ENCODE assay signal across 9 cellular contexts in the genomic region with DNA sequence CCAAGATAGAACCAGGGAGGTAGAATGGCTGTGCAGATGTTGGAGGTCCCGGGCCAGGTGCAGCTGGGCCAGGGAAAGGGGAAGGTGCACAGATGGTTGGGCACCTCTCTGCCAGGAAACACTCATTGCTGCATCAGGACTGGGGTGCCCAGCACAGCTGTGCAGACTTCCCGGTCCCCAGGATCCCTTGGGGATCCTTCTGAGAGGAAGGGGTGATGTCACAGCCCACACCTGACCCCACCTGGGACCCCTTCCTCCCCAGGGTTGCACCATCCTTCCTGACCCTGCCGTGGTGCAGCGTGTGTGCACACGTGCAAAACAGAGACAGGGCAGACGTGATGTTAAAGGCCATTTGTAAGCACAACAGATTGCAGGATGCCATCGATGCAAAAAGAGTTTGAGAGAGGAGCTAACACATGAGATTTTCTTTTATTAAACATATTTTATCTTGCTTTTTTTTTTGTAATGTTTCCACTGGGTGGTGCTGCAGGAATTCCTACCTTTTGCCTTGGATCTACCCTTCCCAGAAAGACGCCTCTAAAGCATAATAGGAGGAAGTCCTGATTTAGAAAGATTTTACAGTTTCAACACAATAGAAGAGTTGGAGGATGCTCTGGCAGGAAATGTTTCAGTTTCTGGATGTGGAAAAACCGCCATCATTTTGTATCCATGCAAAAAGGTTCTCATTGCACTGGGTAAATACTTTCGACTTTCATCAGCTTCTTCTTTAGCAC. TPM values are rescaled to one million over a fixed set of nuclear protein-coding genes. Genes with fewer than 3 reads are reported as not detected.
A peak's percentile ranks its signal among the peaks of the same experiment; 100 is the strongest.
DNase-seq lines count a peak whose midpoint lies in the region; ATAC-seq and TF ChIP-seq lines count a peak whose summit lies in the region.
"Had no signal": no experiment of that assay in that cellular context is flagged by ENCODE, and none has a peak within 500 bp of the region (broad histone marks: within the 10 kb centered on the region; RNA-seq: fewer than 3 reads in every experiment).

No MANE protein-coding gene starts in this region.

- no peaks in the 10 kb centered on the region for H3K36me3 Mint-ChIP-seq in natural killer cell treated with Interleukin-12 subunit alpha and Interleukin-12 subunit beta and Interleukin-15 and Interleukin-18, amount 100 ng/mL, for 72 hours
- no peaks in the 10 kb centered on the region for H3K36me3 Mint-ChIP-seq in natural killer cell
- H3K36me3 Mint-ChIP-seq in activated naive CD8-positive, alpha-beta T cell = peaks cover 3% of the 10 kb centered on the region

- no peaks in the 10 kb centered on the region for H3K9me3 Mint-ChIP-seq in natural killer cell treated with Interleukin-12 subunit alpha and Interleukin-12 subunit beta and Interleukin-15 and Interleukin-18, amount 100 ng/mL, for 72 hours
- H3K9me3 Mint-ChIP-seq in natural killer cell = no peaks in the 10 kb centered on the region
- no peaks in the 10 kb centered on the region for H3K9me3 Mint-ChIP-seq in activated naive CD8-positive, alpha-beta T cell (ENCODE audit: low read depth)

- no peak for DNase-seq in natural killer cell treated with Interleukin-12 subunit alpha and Interleukin-12 subunit beta and Interleukin-15 and Interleukin-18, amount 100 ng/mL, for 72 hours (ENCODE audit: low spot score)
- DNase-seq in natural killer cell (no peak), left lobe of liver (ENCODE audit: low spot score) (no peak), NCI-H82 treated with DMSO at 0.1 percent for 48 hours (lab: John Stamatoyannopoulos, UW; ENCODE audit: unreplicated experiment) (no peak), occipital lobe (lab: John Stamatoyannopoulos, UW) (no peak)
- DNase-seq in stimulated activated CD4-positive, alpha-beta T cell treated with anti-CD3 and anti-CD28 coated beads, Interleukin-2, amount 100 ng/mL, for 48 hours = no peak
- DNase-seq: NCI-H1105 treated with DMSO at 0.1 percent for 48 hours had no signal

- peak overlapping the region in 1 of 2 donors; percentile 57 for H3K27ac Mint-ChIP-seq in natural killer cell treated with Interleukin-12 subunit alpha and Interleukin-12 subunit beta and Interleukin-15 and Interleukin-18, amount 100 ng/mL, for 72 hours
- H3K27ac Mint-ChIP-seq in natural killer cell = no peak overlapping the region
- H3K27ac Mint-ChIP-seq in activated naive CD8-positive, alpha-beta T cell = peak overlapping the region; percentile 91

- H3K4me1 Mint-ChIP-seq in natural killer cell treated with Interleukin-12 subunit alpha and Interleukin-12 subunit beta and Interleukin-15 and Interleukin-18, amount 100 ng/mL, for 72 hours (ENCODE audit: low read depth in 2 of 2) = peaks cover 56 to 71% of the 10 kb centered on the region in 2 donors
- H3K4me1 Mint-ChIP-seq in natural killer cell = peaks cover 53 to 64% of the 10 kb centered on the region in 2 donors
- H3K4me1 Mint-ChIP-seq in activated naive CD8-positive, alpha-beta T cell (ENCODE audit: low read depth) = peaks cover 98% of the 10 kb centered on the region

- no peak for TF ChIP-seq CTCF in natural killer cell (IDR thresholded peaks at IDR 0.05)

- no peaks in the 10 kb centered on the region for H3K27me3 Mint-ChIP-seq in natural killer cell treated with Interleukin-12 subunit alpha and Interleukin-12 subunit beta and Interleukin-15 and Interleukin-18, amount 100 ng/mL, for 72 hours
- H3K27me3 Mint-ChIP-seq in natural killer cell (ENCODE audit: low read depth in 2 of 2) = peaks cover 0 to 7% of the 10 kb centered on the region in 2 donors
- H3K27me3 Mint-ChIP-seq in activated naive CD8-positive, alpha-beta T cell = no peaks in the 10 kb centered on the region

- ATAC-seq in natural killer cell treated with Interleukin-12 subunit alpha and Interleukin-12 subunit beta and Interleukin-15 and Interleukin-18, amount 100 ng/mL, for 72 hours = no peak
- ATAC-seq in natural killer cell = no peak
- ATAC-seq in left lobe of liver = peak; percentile 57
- ATAC-seq in HG03378 (IDR thresholded peaks at IDR 0.05; ENCODE audit: unreplicated experiment) = no peak

- intact Hi-C loops in natural killer cell (cut with micrococcal nuclease) = no loop called here

- H3K4me3 Mint-ChIP-seq in natural killer cell treated with Interleukin-12 subunit alpha and Interleukin-12 subunit beta and Interleukin-15 and Interleukin-18, amount 100 ng/mL, for 72 hours = peak overlapping the region; percentile 51
- H3K4me3 Mint-ChIP-seq in natural killer cell = no peak overlapping the region
- peak overlapping the region; percentile 79 for H3K4me3 Mint-ChIP-seq in activated naive CD8-positive, alpha-beta T cell

RNA-seq across cellular contexts. Expression of a gene that starts 14.8 kb away (rescaled TPM):
- 10 to 100 TPM; 16.0 to 21.6 TPM for total RNA-seq in natural killer cell treated with Interleukin-12 subunit alpha and Interleukin-12 subunit beta and Interleukin-15 and Interleukin-18, amount 100 ng/mL, for 72 hours
- total RNA-seq in natural killer cell (10 to 100 TPM; 17.8 to 28.8 (median 20.9) TPM), left lobe of liver (6.6 TPM), occipital lobe (1.9 TPM)
